Comparison of ENCODE assay signal across 1 cellular context in genomic region chr19:1863638-1864479, GRCh38.
TF ChIP-seq lines count a peak whose summit lies in the region.

No MANE protein-coding gene starts in this region.

TF ChIP-seq in K562, 482 proteins besides CTCF, POLR2A, EP300 and RAD21 (continued from another document and continues in another):
- TF ChIP-seq TBP (optimal IDR thresholded peaks at IDR 0.05; ENCODE audit: low read depth, low read length) (peak; percentile 42), TBL1XR1 (IDR thresholded peaks at IDR 0.05; ENCODE audit: low read length in 2 of 2) (no peak), SMARCA5 (IDR thresholded peaks at IDR 0.05) (no peak), UBTF (IDR thresholded peaks at IDR 0.05; ENCODE audit: borderline replicate concordance in 1 of 2, low read depth in 2 of 2, low read length in 2 of 2) (0 out of 4 replicates have a peak, but pooled peaks of 1 of the 2 experiments have one; percentile 8), MGA (IDR thresholded peaks at IDR 0.05) (peak; percentile 72), JUN (IDR thresholded peaks at IDR 0.05; ENCODE audit: borderline replicate concordance, low read depth, low read length) (peak; percentile 65; the same call in 1 of the 2 replicates), JUN (CRISPR knock-in tag; IDR thresholded peaks at IDR 0.05; ENCODE audit: borderline replicate concordance) (no peak), NR0B1 (IDR thresholded peaks at IDR 0.05; ENCODE audit: partially characterized antibody) (no peak), FOXM1 (IDR thresholded peaks at IDR 0.05; ENCODE audit: low read depth) (no peak), FOXM1 (CRISPR knock-in tag; IDR thresholded peaks at IDR 0.05; ENCODE audit: low read depth) (no peak), ZNF76 (CRISPR knock-in tag; IDR thresholded peaks at IDR 0.05; ENCODE audit: borderline replicate concordance) (0 out of 2 replicates have a peak, but pooled peaks have one; percentile 36), JUND (IDR thresholded peaks at IDR 0.05; ENCODE audit: borderline replicate concordance, low read depth, low read length) (peak; percentile 25; the same call in 1 of the 2 replicates), JUND (tag; IDR thresholded peaks at IDR 0.05; ENCODE audit: borderline replicate concordance, low read depth, low read length) (peak; percentile 6; the same call in 1 of the 3 replicates), NR2C1 (IDR thresholded peaks at IDR 0.05) (no peak), NR2C1 (tag; IDR thresholded peaks at IDR 0.05) (peak; percentile 53; the same call in 1 of the 2 replicates), HDAC2 (IDR thresholded peaks at IDR 0.05) (peak; percentile 96), CBX1 (IDR thresholded peaks at IDR 0.05; ENCODE audit: low read depth) (peak; percentile 13; the same call in 1 of the 2 replicates), HES1 (IDR thresholded peaks at IDR 0.05; ENCODE audit: low read depth) (no peak), ZNF668 (CRISPR knock-in tag; IDR thresholded peaks at IDR 0.05) (no peak), TCF7 (IDR thresholded peaks at IDR 0.05; ENCODE audit: borderline replicate concordance) (no peak), NEUROD1 (IDR thresholded peaks at IDR 0.05; ENCODE audit: borderline replicate concordance, low read depth, low read length, partially characterized antibody) (peak; percentile 16), ATF3 (IDR thresholded peaks at IDR 0.05) (no peak), ATF3 (CRISPR knock-in tag; conservative IDR thresholded peaks at IDR 0.05) (no peak), CREM (IDR thresholded peaks at IDR 0.05; ENCODE audit: low read depth) (peak; percentile 62), HNRNPLL (IDR thresholded peaks at IDR 0.05; ENCODE audit: low read depth, low read length, poor library complexity, severe bottlenecking) (peak; percentile 16), STAT5A (IDR thresholded peaks at IDR 0.05; ENCODE audit: borderline replicate concordance, low read length) (no peak), CEBPZ (IDR thresholded peaks at IDR 0.05; ENCODE audit: borderline replicate concordance, low read depth, low read length) (no peak), PCBP1 (IDR thresholded peaks at IDR 0.05; ENCODE audit: low read depth, low read length, poor library complexity, severe bottlenecking) (peak; percentile 86), KLF16 (IDR thresholded peaks at IDR 0.05) (0 out of 2 replicates have a peak, but pooled peaks have one; percentile 21), TOE1 (IDR thresholded peaks at IDR 0.05; ENCODE audit: borderline replicate concordance) (peak; percentile 76; the same call in 1 of the 2 replicates), TOE1 (CRISPR knock-in tag; IDR thresholded peaks at IDR 0.05; ENCODE audit: borderline replicate concordance, low read depth) (no peak)
